Comparison of ENCODE assay signal across 18 cellular contexts in genomic region chr11:11411401-11411985, GRCh38. TPM values are rescaled to one million over a fixed set of nuclear protein-coding genes. Genes with fewer than 3 reads are reported as not detected.
"Had no signal": no experiment of that assay in that cellular context is flagged by ENCODE, and none has a peak within 500 bp of the region (broad histone marks: within the 10 kb centered on the region; RNA-seq: fewer than 3 reads in every experiment).

No MANE protein-coding gene starts in this region.

- H3K27ac ChIP-seq: colonic mucosa, gastrocnemius medialis, heart right ventricle, right atrium auricular region had no signal

- FAIRE-seq: endothelial cell of umbilical vein, islet of Langerhans, small intestine, urothelium cell line had no signal

- H3K4me1 ChIP-seq: colonic mucosa had no signal

- H3K36me3 ChIP-seq: colonic mucosa, gastrocnemius medialis, right atrium auricular region had no signal

- H3K4me3 ChIP-seq: colonic mucosa, gastrocnemius medialis, heart right ventricle, mucosa of descending colon, right atrium auricular region had no signal

- H3K9me3 ChIP-seq: colonic mucosa, gastrocnemius medialis, heart right ventricle, mucosa of descending colon, right atrium auricular region had no signal

- DNase-seq: colonic mucosa; effector CD4-positive, alpha-beta T cell; endodermal cell; gastrocnemius medialis; heart right ventricle; hypothalamus; mucosa of descending colon; natural killer cell; posterior cingulate gyrus; small intestine; stimulated activated CD4-positive, alpha-beta T cell treated with anti-CD3 and anti-CD28 coated beads, Interleukin-12 subunit alpha, Interleukin-12 subunit beta, amount 100 ng/mL, for 4 hours; stimulated activated CD4-positive, alpha-beta T cell treated with anti-CD3 and anti-CD28 coated beads, Interleukin-2, amount 100 ng/mL, for 48 hours; stimulated activated naive CD4-positive, alpha-beta T cell treated with Interleukin-2 at 50 U/mL for 16 hours had no signal

- H3K27me3 ChIP-seq: colonic mucosa, gastrocnemius medialis, right atrium auricular region had no signal

- ATAC-seq: gastrocnemius medialis, heart right ventricle, left lobe of liver, mucosa of descending colon, natural killer cell had no signal

RNA-seq across cellular contexts. Expression of gene CSNK2A3, which starts 58.4 kb away (rescaled TPM):
- total RNA-seq: endothelial cell of umbilical vein had no signal
